Comparison of ENCODE assay signal across 10 cellular contexts in genomic region chr17:6599364-6599763, GRCh38. TPM values are rescaled to one million over a fixed set of nuclear protein-coding genes. Genes with fewer than 3 reads are reported as not detected.
DNase-seq lines count a peak whose midpoint lies in the region; ATAC-seq lines count a peak whose summit lies in the region.
"Had no signal": no experiment of that assay in that cellular context is flagged by ENCODE, and none has a peak within 500 bp of the region (broad histone marks: within the 10 kb centered on the region; RNA-seq: fewer than 3 reads in every experiment).

No MANE protein-coding gene starts in this region.

- DNase-seq in GDM1 (lab: John Stamatoyannopoulos, UW) (peak; percentile 70), SKM-1 (lab: John Stamatoyannopoulos, UW; ENCODE audit: unreplicated experiment) (peak; percentile 30), germinal center (ENCODE audit: low spot score) (peak; percentile 30), pulmonary artery endothelial cell (ENCODE audit: low read depth, low spot score) (peak; percentile 20), T-helper 2 cell (no peak), DMS 273 treated with DMSO at 0.1 percent for 48 hours (lab: John Stamatoyannopoulos, UW) (no peak)
- no peak for DNase-seq in activated naive CD4-positive, alpha-beta T cell treated with anti-CD3 and anti-CD28 coated beads, Interleukin-2, amount 50 U/mL, for 16 hours
- DNase-seq: activated CD4-positive, alpha-beta T cell treated with anti-CD3 and anti-CD28 coated beads, Interleukin-2, amount 50 U/mL, for 4 hours; stimulated activated CD4-positive, alpha-beta T cell treated with anti-CD3 and anti-CD28 coated beads, Interleukin-2, amount 100 ng/mL, for 24 hours had no signal

- ATAC-seq in GM19395 (IDR thresholded peaks at IDR 0.05; ENCODE audit: unreplicated experiment), result no peak

RNA-seq across cellular contexts. Expression of gene KIAA0753, which starts 41.1 kb away (rescaled TPM):
- 8.9 and 9.3 TPM in 2 replicates for total RNA-seq in pulmonary artery endothelial cell

RNA-seq across cellular contexts. Expression of gene TXNDC17, which starts 41.5 kb away (rescaled TPM):
- total RNA-seq in pulmonary artery endothelial cell, result 94.6 and 100 TPM in 2 replicates

RNA-seq across cellular contexts. Expression of gene PITPNM3, which starts 43.0 kb away (rescaled TPM):
- 0.74 and 1.6 TPM in 2 replicates for total RNA-seq in pulmonary artery endothelial cell

RNA-seq across cellular contexts. Expression of gene MED31, which starts 52.0 kb away (rescaled TPM):
- 17.6 and 19.1 TPM in 2 replicates for total RNA-seq in pulmonary artery endothelial cell

RNA-seq across cellular contexts. Expression of gene C17orf100, which starts 52.2 kb away (rescaled TPM):
- total RNA-seq in pulmonary artery endothelial cell, result 0.35 and 0.40 TPM in 2 replicates

Comparison
In these comparisons a context has a peak if more than half of its experiments do, and no peak if none do; other contexts are left out.
1. DNase-seq: peak in GDM1 (single experiment), SKM-1 (single experiment), germinal center (single experiment) and pulmonary artery endothelial cell (single experiment); none in T-helper 2 cell (0 of 5), activated naive CD4-positive, alpha-beta T cell treated with anti-CD3 and anti-CD28 coated beads, Interleukin-2, amount 50 U/mL, for 16 hours (single experiment) and DMS 273 treated with DMSO at 0.1 percent for 48 hours (single experiment).